33 cellular contexts compared by ENCODE assay signal in genomic region chr19:29823581-29824330, GRCh38. TPM values are rescaled to one million over a fixed set of nuclear protein-coding genes. Genes with fewer than 3 reads are reported as not detected.
"Had no signal": no experiment of that assay in that cellular context is flagged by ENCODE, and none has a peak within 500 bp of the region (broad histone marks: within the 10 kb centered on the region; RNA-seq: fewer than 3 reads in every experiment).

No MANE protein-coding gene starts in this region.

- ATAC-seq: K562, Right ventricle myocardium inferior, SK-N-SH treated with all-trans-retinoic acid at 6 μM for 48 hours had no signal

- H3K27ac ChIP-seq: ascending aorta, cardiac muscle cell, PC-9, RWPE1, VCaP had no signal

- H3K27me3 ChIP-seq: ascending aorta, cardiac muscle cell had no signal

- H3K9me3 ChIP-seq: ascending aorta had no signal

- H3K4me3 ChIP-seq: ascending aorta, cardiac muscle cell, K562, PC-9 had no signal

- H3K4me1 ChIP-seq: ascending aorta had no signal

- DNase-seq: activated B cell treated with CpG ODN at 0.5 μM for 24 hours; activated CD4-positive, alpha-beta memory T cell treated with anti-CD3 and anti-CD28 coated beads for 36 hours; activated CD4-positive, alpha-beta T cell treated with anti-CD3 and anti-CD28 coated beads for 4 hours; activated CD4-positive, alpha-beta T cell treated with anti-CD3 and anti-CD28 coated beads, Interleukin-2, amount 50 U/mL, for 1 hour; activated CD4-positive, CD25-positive, alpha-beta regulatory T cell treated with anti-CD3 and anti-CD28 coated beads, Interleukin-2, amount 50 U/mL, for 72 hours; activated naive CD8-positive, alpha-beta T cell treated with anti-CD3 and anti-CD28 coated beads, Interleukin-2, amount 10 ng/mL, durations not matched to agents 7 days and 5 days; activated T-cell treated with anti-CD3 and anti-CD28 coated beads, Interleukin-2, amount 50 U/mL, for 1 hour; amygdala; NCI-H1092 treated with DMSO at 0.1 percent for 48 hours; NCI-H1417; NCI-H146; NCI-H187; NCI-H2029 treated with DMSO at 0.1 percent for 48 hours; NCI-H2107; NCI-H2171; NCI-H510A; NCI-H526; NCI-H748 treated with DMSO at 0.1 percent for 48 hours; NK-92 treated with Interleukin-12 subunit alpha and Interleukin-12 subunit beta, amount 100 ng/mL, for 24 hours; PC-9; SIG-M5; SW 1271; T-helper 1 cell; T-helper 2 cell; T-helper 9 cell had no signal

- FAIRE-seq: K562, RCC 7860 had no signal

- H3K36me3 ChIP-seq: ascending aorta had no signal

RNA-seq across cellular contexts. Expression of gene CCNE1, which starts 12.0 kb away (rescaled TPM):
- total RNA-seq: ascending aorta had no signal
